ENCODE assay signal across 8 cellular contexts in genomic region chr1:45584351-45585109, GRCh38. TPM values are rescaled to one million over a fixed set of nuclear protein-coding genes. Genes with fewer than 3 reads are reported as not detected.
DNase-seq lines count a peak whose midpoint lies in the region; ATAC-seq, FAIRE-seq and TF ChIP-seq lines count a peak whose summit lies in the region.

No MANE protein-coding gene starts in this region.

- H2AFZ ChIP-seq in H1 (ENCODE audit: low read length): no peak overlapping the region

- TF ChIP-seq RAD21 in H1 (IDR thresholded peaks at IDR 0.05 in 1 of 2, conservative IDR thresholded peaks at IDR 0.05 in 1 of 2; ENCODE audit: low read depth in 2 of 2, low read length in 2 of 2): peak in 1 of 2 experiments; percentile 10; a peak in 1 of 4 replicates

- H2BK20ac ChIP-seq in H1 (ENCODE audit: low read length): no peak overlapping the region

- CTCF ChIA-PET in BJ (lab: Yijun Ruan, JAX): interaction anchor here (0.6 to 7.1 kb wide), 2 partner anchors 15 to 64 kb away, joined by 3 to 66 read pairs; no protein-coding TSS in a partner anchor
- CTCF ChIA-PET in H1 (lab: Charles Lee; ENCODE audit: partially characterized antibody): interaction anchor here (0.6 to 8.2 kb wide), 4 partner anchors 15 to 93 kb away, joined by 3 to 52 read pairs (median 3); no protein-coding TSS in a partner anchor

- peak overlapping the region; percentile 42 for H3K14ac ChIP-seq in H1 (ENCODE audit: insufficient read length)

- H3K9ac ChIP-seq in H1 (replicated peaks in 1 of 4; ENCODE audit: extremely low read depth in 1 of 4, low read depth in 3 of 4, low read length in 3 of 4): peak overlapping the region; percentile 98 to 100 (median 100)
- peak overlapping the region; percentile 90 for H3K9ac ChIP-seq in mesendoderm (ENCODE audit: low read length)

- H3K4me2 ChIP-seq in H1 (ENCODE audit: insufficient read depth in 1 of 2, low read depth in 2 of 2, low read length in 2 of 2) (peak overlapping the region; percentile 89 to 93), mesendoderm (ENCODE audit: low read length) (peak overlapping the region; percentile 86)

- H3K23me2 ChIP-seq in H1 (ENCODE audit: low read depth, low read length): peaks cover 12% of the 10 kb centered on the region

- H4K8ac ChIP-seq in H1 (ENCODE audit: extremely low read depth, insufficient read depth, low read length): peak overlapping the region; percentile 100; the same call in 1 of the 2 replicates
- no peak overlapping the region for H4K8ac ChIP-seq in mesendoderm (ENCODE audit: low read depth, low read length)

- H2BK15ac ChIP-seq in H1 (ENCODE audit: low read length): peak overlapping the region; percentile 92; the same call in 1 of the 2 replicates
- no peak overlapping the region for H2BK15ac ChIP-seq in mesendoderm (replicated peaks; ENCODE audit: low read depth)

- TF ChIP-seq EP300 in H1 (IDR thresholded peaks at IDR 0.05; ENCODE audit: borderline replicate concordance in 1 of 2, low read depth in 2 of 2, low read length in 2 of 2): no peak

- H3K27me3 ChIP-seq in BJ (ENCODE audit: control insufficient read depth, insufficient read depth, low read length) (no peaks in the 10 kb centered on the region), H1 (replicated peaks in 1 of 4; ENCODE audit: control insufficient read depth in 3 of 4, extremely low read depth in 1 of 4, insufficient read depth in 3 of 4, low read length in 3 of 4) (no peaks in the 10 kb centered on the region), mesendoderm (ENCODE audit: insufficient read depth, low read length, poor library complexity) (no peaks in the 10 kb centered on the region)

- H3K4me1 ChIP-seq in H1 (replicated peaks in 1 of 4; ENCODE audit: control insufficient read depth in 3 of 4, insufficient read depth in 4 of 4, low read length in 3 of 4): peaks cover 0 to 12% (median 1%) of the 10 kb centered on the region in 4 experiments; a peak in 4 of 7 replicates
- no peaks in the 10 kb centered on the region for H3K4me1 ChIP-seq in mesendoderm (ENCODE audit: control insufficient read depth, low read depth, low read length)

- POLR2A ChIA-PET in BJ (lab: Charles Lee): interaction anchor here (0.7 to 1.0 kb wide), 5 partner anchors 60 to 299 kb away, joined by 3 to 4 read pairs (median 3); partner anchors contain the start of gene PRDX1
- POLR2A ChIA-PET in H1 (lab: Charles Lee; ENCODE audit: partially characterized antibody): interaction anchor here (0.5 to 13.7 kb wide), 47 partner anchors 8 to 854 kb away, joined by 3 to 181 read pairs (median 5); partner anchors contain the start of genes AKR1A1, CCDC163, CCDC17 and EIF2B3

- H3K79me2 ChIP-seq in H1 (ENCODE audit: control insufficient read depth in 1 of 2, insufficient read depth in 2 of 2, low read length in 2 of 2) (peaks cover 48 to 56% of the 10 kb centered on the region in 2 experiments), mesendoderm (ENCODE audit: control insufficient read depth, insufficient read depth, low read length) (peaks cover 53% of the 10 kb centered on the region)

- H3K4me3 ChIP-seq in BJ (ENCODE audit: low read depth, low read length): peak overlapping the region; percentile 100
- peak overlapping the region; percentile 82 to 100 (median 94) for H3K4me3 ChIP-seq in H1 (ENCODE audit: extremely low read depth in 1 of 4, insufficient read depth in 2 of 4, low read depth in 3 of 4, low read length in 4 of 4)
- peak overlapping the region; percentile 95 for H3K4me3 ChIP-seq in mesendoderm (ENCODE audit: low read length)

- peak overlapping the region; percentile 93; the same call in 1 of the 2 replicates for H2BK12ac ChIP-seq in H1 (ENCODE audit: low read depth, low read length)

- H4K91ac ChIP-seq in H1 (replicated peaks; ENCODE audit: insufficient read length, low read length): peak overlapping the region; percentile 99

- H3K9me3 ChIP-seq in H1 (ENCODE audit: insufficient read depth in 2 of 2, low read depth in 1 of 2, low read length in 1 of 2): no peaks in the 10 kb centered on the region

- H3K36me3 ChIP-seq in BJ (ENCODE audit: control insufficient read depth, insufficient read depth, low read length): no peaks in the 10 kb centered on the region
- peaks cover 0 to 13% (median 3%) of the 10 kb centered on the region in 4 experiments; a peak in 2 of 8 replicates for H3K36me3 ChIP-seq in H1 (ENCODE audit: control insufficient read depth in 2 of 4, insufficient read depth in 4 of 4, low read length in 3 of 4)
- no peaks in the 10 kb centered on the region for H3K36me3 ChIP-seq in mesendoderm (ENCODE audit: control insufficient read depth, insufficient read depth, low read length)

- peak; percentile 44 for DNase-seq in BJ (ENCODE audit: low read depth)
- DNase-seq in HUDEP-2 (lab: John Stamatoyannopoulos, UW; ENCODE audit: unreplicated experiment in 76 of 76): peak in 73 of 76 experiments; percentile 20 to 94 (median 80)
- DNase-seq in NOMO-1 (lab: John Stamatoyannopoulos, UW; ENCODE audit: unreplicated experiment in 2 of 2): peak; percentile 70 to 89
- peak; percentile 69 to 80 (median 74) for DNase-seq in activated CD8-positive, alpha-beta memory T cell treated with anti-CD3 and anti-CD28 coated beads for 48 hours (ENCODE audit: low read depth in 2 of 3, low spot score in 2 of 3)
- DNase-seq in H1 (ENCODE audit: low read depth in 1 of 2, low spot score in 2 of 2): peak; percentile 71 to 94
- DNase-seq in mesendoderm: peak; percentile 96
- peak; percentile 73 for DNase-seq in stimulated activated CD8-positive, alpha-beta memory T cell treated with anti-CD3 and anti-CD28 coated beads, Interleukin-12 subunit alpha, Interleukin-12 subunit beta, amount 100 ng/mL, for 24 hours (ENCODE audit: extremely low read depth)

- H2AK5ac ChIP-seq in H1 (ENCODE audit: low read depth, low read length): peak overlapping the region; percentile 97
- peak overlapping the region; percentile 68 for H2AK5ac ChIP-seq in mesendoderm (ENCODE audit: low read length)

- H3K23ac ChIP-seq in H1 (ENCODE audit: insufficient read length): no peak overlapping the region
- H3K23ac ChIP-seq in mesendoderm (ENCODE audit: low read length): peak overlapping the region; percentile 34

- peak overlapping the region; percentile 98 for H3K27ac ChIP-seq in H1 (ENCODE audit: low read depth, low read length)
- H3K27ac ChIP-seq in mesendoderm (ENCODE audit: low read depth, low read length): peak overlapping the region; percentile 47

- peak in 1 of 2 experiments; percentile 91; a peak in 2 of 3 replicates for TF ChIP-seq POLR2A in H1 (IDR thresholded peaks at IDR 0.05; ENCODE audit: control extremely low read depth in 1 of 2, low read depth in 2 of 2, low read length in 2 of 2)

- TF ChIP-seq CTCF in BJ (IDR thresholded peaks at IDR 0.05; ENCODE audit: insufficient read depth, low read depth, low read length) (peak; percentile 20; the same call in 1 of the 2 replicates), H1 (IDR thresholded peaks at IDR 0.05; ENCODE audit: control extremely low read depth in 1 of 3, insufficient read depth in 1 of 3, low read depth in 1 of 3, low read length in 3 of 3) (no peak)

- H3K4ac ChIP-seq in H1 (replicated peaks; ENCODE audit: insufficient read length, low read depth, low read length): peak overlapping the region; percentile 99
- peak overlapping the region; percentile 86 for H3K4ac ChIP-seq in mesendoderm (ENCODE audit: low read depth, low read length)

- H3K56ac ChIP-seq in H1 (replicated peaks; ENCODE audit: insufficient read length, low read depth, low read length) (peak overlapping the region; percentile 99), mesendoderm (ENCODE audit: low read length) (peak overlapping the region; percentile 94)

- H2BK120ac ChIP-seq in H1 (replicated peaks; ENCODE audit: low read depth, low read length) (no peak overlapping the region), mesendoderm (ENCODE audit: low read depth, low read length) (no peak overlapping the region)

- no peaks in the 10 kb centered on the region for H3K79me1 ChIP-seq in H1 (ENCODE audit: low read depth, low read length)
- no peaks in the 10 kb centered on the region for H3K79me1 ChIP-seq in mesendoderm (ENCODE audit: low read length)

- peak overlapping the region; percentile 100 for H3K18ac ChIP-seq in H1 (ENCODE audit: extremely low read depth, low read length)
- H3K18ac ChIP-seq in mesendoderm (ENCODE audit: low read length): peak overlapping the region; percentile 69

- H2BK5ac ChIP-seq in H1 (ENCODE audit: low read depth, low read length) (peak overlapping the region; percentile 100), mesendoderm (ENCODE audit: low read length) (peak overlapping the region; percentile 81)

- H4K5ac ChIP-seq in H1 (ENCODE audit: insufficient read length, low read depth, low read length) (peak overlapping the region; percentile 100), mesendoderm (ENCODE audit: low read length) (no peak overlapping the region)

- WGBS in H1 (ENCODE audit: extremely low coverage in 1 of 2, insufficient coverage in 1 of 2, insufficient read length in 1 of 2, insufficient replicate concordance in 2 of 2, low coverage in 1 of 2, low lambda C conversion rate in 2 of 2, missing lambda C conversion rate in 1 of 2), 2 experiments: 1% methylated on average over 30 of the region's 59 CpGs; no CpG with 5 or more reads in 1 of the 2 experiments
- WGBS in mesendoderm (ENCODE audit: extremely low coverage, insufficient coverage, low lambda C conversion rate): no CpG with 5 or more reads among the region's 59 CpGs

- no peak for FAIRE-seq in H1 (lab: Jason Lieb, UNC)

- ATAC-seq in GM19455 (IDR thresholded peaks at IDR 0.05; ENCODE audit: unreplicated experiment): peak; percentile 38

- peaks cover 32 to 36% of the 10 kb centered on the region in 2 experiments for H4K20me1 ChIP-seq in H1 (replicated peaks in 1 of 2; ENCODE audit: control insufficient read depth in 1 of 2, insufficient read depth in 2 of 2, low read length in 2 of 2)

RNA-seq across cellular contexts. Expression of gene NASP, which starts 0.7 kb away (rescaled TPM):
- polyA plus RNA-seq in BJ (2011; rRNA removed) (42.0 and 43.9 TPM in 2 replicates), H1 (2011; rRNA removed) (263 and 356 TPM in 2 replicates)
- polyA minus RNA-seq in BJ (2011; rRNA and poly(A)+ RNA removed): 25.7 TPM in 2 replicates
- total RNA-seq in H1 (2021; fragmentation: NEBNext Ultra II Directional; extraction: Animal tissue kit (Norgen Biotek cat#: 25700)): 629 and 647 TPM in 2 replicates
- 423 TPM for polyA plus RNA-seq in H1 (2011; cell fraction: cytosol; rRNA removed)
- 380 TPM for polyA plus RNA-seq in H1 (2011; cell fraction: nucleus; rRNA removed)
- 633 to 774 TPM (median 699 TPM) in 4 replicates for polyA plus RNA-seq in H1 (2012, experiment 1 of 2)
- polyA plus RNA-seq in H1 (2012, experiment 2 of 2): 83.2 TPM
- polyA plus RNA-seq in H1 (2013, experiment 1 of 2): 395 TPM
- polyA plus RNA-seq in H1 (2013, experiment 2 of 2): 401 TPM
- polyA minus RNA-seq in H1 (2011; rRNA and poly(A)+ RNA removed): 220 and 315 TPM in 2 replicates
- 375 TPM for polyA minus RNA-seq in H1 (2011; cell fraction: cytosol; rRNA and poly(A)+ RNA removed)
- 203 TPM for polyA minus RNA-seq in H1 (2011; cell fraction: nucleus; rRNA and poly(A)+ RNA removed)
- polyA plus RNA-seq in mesendoderm (2013, experiment 1 of 2): 457 TPM
- polyA plus RNA-seq in mesendoderm (2013, experiment 2 of 2): 446 TPM

RNA-seq across cellular contexts. Expression of gene AKR1A1, which starts 33.9 kb away (rescaled TPM):
- 161 and 188 TPM in 2 replicates for polyA plus RNA-seq in BJ (2011; rRNA removed)
- polyA minus RNA-seq in BJ (2011; rRNA and poly(A)+ RNA removed): 70.5 and 117 TPM in 2 replicates
- total RNA-seq in H1 (2021; fragmentation: NEBNext Ultra II Directional; extraction: Animal tissue kit (Norgen Biotek cat#: 25700)): 334 and 344 TPM in 2 replicates
- 399 and 435 TPM in 2 replicates for polyA plus RNA-seq in H1 (2011; rRNA removed)
- 455 TPM for polyA plus RNA-seq in H1 (2011; cell fraction: cytosol; rRNA removed)
- 500 TPM for polyA plus RNA-seq in H1 (2011; cell fraction: nucleus; rRNA removed)
- 273 to 514 TPM (median 449 TPM) in 4 replicates for polyA plus RNA-seq in H1 (2012, experiment 1 of 2)
- 457 TPM for polyA plus RNA-seq in H1 (2012, experiment 2 of 2)
- 245 TPM for polyA plus RNA-seq in H1 (2013, experiment 1 of 2)
- 249 TPM for polyA plus RNA-seq in H1 (2013, experiment 2 of 2)
- 363 and 374 TPM in 2 replicates for polyA minus RNA-seq in H1 (2011; rRNA and poly(A)+ RNA removed)
- 211 TPM for polyA minus RNA-seq in H1 (2011; cell fraction: cytosol; rRNA and poly(A)+ RNA removed)
- 181 TPM for polyA minus RNA-seq in H1 (2011; cell fraction: nucleus; rRNA and poly(A)+ RNA removed)
- 169 TPM for polyA plus RNA-seq in mesendoderm (2013, experiment 1 of 2)
- polyA plus RNA-seq in mesendoderm (2013, experiment 2 of 2): 177 TPM

RNA-seq across cellular contexts. Expression of gene CCDC17, which starts 39.3 kb away (rescaled TPM):
- polyA plus RNA-seq in BJ (2011; rRNA removed) (0.10 and 0.29 TPM in 2 replicates), H1 (2011; rRNA removed) (0.95 and 1.2 TPM in 2 replicates)
- 1.3 and 1.6 TPM in 2 replicates for polyA minus RNA-seq in BJ (2011; rRNA and poly(A)+ RNA removed)
- 1.9 and 2.0 TPM in 2 replicates for total RNA-seq in H1 (2021; fragmentation: NEBNext Ultra II Directional; extraction: Animal tissue kit (Norgen Biotek cat#: 25700))
- polyA plus RNA-seq in H1 (2011; cell fraction: cytosol; rRNA removed): 1.1 TPM
- 8.0 TPM for polyA plus RNA-seq in H1 (2011; cell fraction: nucleus; rRNA removed)
- 0.99 to 2.6 TPM (median 1.3 TPM) in 4 replicates for polyA plus RNA-seq in H1 (2012, experiment 1 of 2)
- polyA plus RNA-seq in H1 (2012, experiment 2 of 2): 0.45 TPM
- 0.63 TPM for polyA plus RNA-seq in H1 (2013, experiment 1 of 2)
- polyA plus RNA-seq in H1 (2013, experiment 2 of 2): 0.64 TPM
- 1.6 and 3.4 TPM in 2 replicates for polyA minus RNA-seq in H1 (2011; rRNA and poly(A)+ RNA removed)
- 1.2 TPM for polyA minus RNA-seq in H1 (2011; cell fraction: cytosol; rRNA and poly(A)+ RNA removed)
- 7.9 TPM for polyA minus RNA-seq in H1 (2011; cell fraction: nucleus; rRNA and poly(A)+ RNA removed)
- 0.94 TPM for polyA plus RNA-seq in mesendoderm (2013, experiment 1 of 2)
- polyA plus RNA-seq in mesendoderm (2013, experiment 2 of 2): 0.63 TPM

Comparison
In these comparisons a context has a peak if more than half of its experiments do, and no peak if none do; other contexts are left out.
1. Peak in every context shown above with its lines: DNase-seq, ATAC-seq, H3K4me3 ChIP-seq and H3K27ac ChIP-seq.
2. DNase-seq: peak in every context shown above with its lines; median percentile 96 in mesendoderm; 82 in H1; 80 in HUDEP-2; 80 in NOMO-1; 74 in activated CD8-positive, alpha-beta memory T cell treated with anti-CD3 and anti-CD28 coated beads for 48 hours; 73 in stimulated activated CD8-positive, alpha-beta memory T cell treated with anti-CD3 and anti-CD28 coated beads, Interleukin-12 subunit alpha, Interleukin-12 subunit beta, amount 100 ng/mL, for 24 hours; 44 in BJ.